8 cellular contexts compared by ENCODE assay signal in genomic region chr12:51819851-51820720, GRCh38. TPM values are rescaled to one million over a fixed set of nuclear protein-coding genes. Genes with fewer than 3 reads are reported as not detected.
A peak's percentile ranks its signal among the peaks of the same experiment; 100 is the strongest.
DNase-seq lines count a peak whose midpoint lies in the region; ATAC-seq and TF ChIP-seq lines count a peak whose summit lies in the region.

No MANE protein-coding gene starts in this region.

- H3K9me3 ChIP-seq in thoracic aorta: no peaks in the 10 kb centered on the region

- H3K27me3 ChIP-seq in layer of hippocampus (ENCODE audit: control insufficient read depth, insufficient read depth, low read length): no peaks in the 10 kb centered on the region
- H3K27me3 ChIP-seq in thoracic aorta (replicated peaks; ENCODE audit: insufficient read depth): no peaks in the 10 kb centered on the region

- H3K4me1 ChIP-seq in thoracic aorta (ENCODE audit: control insufficient read depth in 1 of 2, low read depth in 2 of 2): peaks cover 0 to 5% of the 10 kb centered on the region in 2 donors

- H3K36me3 ChIP-seq in thoracic aorta: no peaks in the 10 kb centered on the region

- TF ChIP-seq CTCF in thoracic aorta (IDR thresholded peaks at IDR 0.05): no peak

- peak; percentile 81 for DNase-seq in DMS53 (lab: John Stamatoyannopoulos, UW)
- peak; percentile 66 for DNase-seq in NCI-H1092 treated with DMSO at 0.1 percent for 48 hours (lab: John Stamatoyannopoulos, UW)
- peak in 30 of 58 donors; percentile 15 to 84 (median 56) for DNase-seq in anterior cingulate cortex (lab: John Stamatoyannopoulos, UW)
- no peak for DNase-seq in thoracic aorta (ENCODE audit: low spot score)
- no peak for DNase-seq in DMS79 treated with DMSO at 0.1 percent for 48 hours (lab: John Stamatoyannopoulos, UW)

- ATAC-seq in thoracic aorta (ENCODE audit: insufficient number of reproducible peaks, low FRiP score, low read depth): no peak
- ATAC-seq in HG03460 (IDR thresholded peaks at IDR 0.05; ENCODE audit: unreplicated experiment): no peak
- no peak for ATAC-seq in GM21723 (IDR thresholded peaks at IDR 0.05; ENCODE audit: unreplicated experiment)

- H3K4me3 ChIP-seq in thoracic aorta: peak overlapping the region; percentile 63

- H3K27ac ChIP-seq in layer of hippocampus (ENCODE audit: low read depth, low read length) (peak overlapping the region; percentile 62), thoracic aorta (no peak overlapping the region)

RNA-seq across cellular contexts. Expression of gene FIGNL2, which starts 28.4 kb away (rescaled TPM):
- under 1 TPM in 1 of 2 donors, not detected in 1; 0.28 TPM for total RNA-seq in thoracic aorta

Comparison
In these comparisons a context has a peak if more than half of its experiments do, and no peak if none do; other contexts are left out.
1. DNase-seq: peak in DMS53 (single experiment), NCI-H1092 treated with DMSO at 0.1 percent for 48 hours (single experiment) and anterior cingulate cortex (30 of 58); none in thoracic aorta (single experiment) and DMS79 treated with DMSO at 0.1 percent for 48 hours (single experiment).